ENCODE assay signal across 1 cellular context in the genomic region with DNA sequence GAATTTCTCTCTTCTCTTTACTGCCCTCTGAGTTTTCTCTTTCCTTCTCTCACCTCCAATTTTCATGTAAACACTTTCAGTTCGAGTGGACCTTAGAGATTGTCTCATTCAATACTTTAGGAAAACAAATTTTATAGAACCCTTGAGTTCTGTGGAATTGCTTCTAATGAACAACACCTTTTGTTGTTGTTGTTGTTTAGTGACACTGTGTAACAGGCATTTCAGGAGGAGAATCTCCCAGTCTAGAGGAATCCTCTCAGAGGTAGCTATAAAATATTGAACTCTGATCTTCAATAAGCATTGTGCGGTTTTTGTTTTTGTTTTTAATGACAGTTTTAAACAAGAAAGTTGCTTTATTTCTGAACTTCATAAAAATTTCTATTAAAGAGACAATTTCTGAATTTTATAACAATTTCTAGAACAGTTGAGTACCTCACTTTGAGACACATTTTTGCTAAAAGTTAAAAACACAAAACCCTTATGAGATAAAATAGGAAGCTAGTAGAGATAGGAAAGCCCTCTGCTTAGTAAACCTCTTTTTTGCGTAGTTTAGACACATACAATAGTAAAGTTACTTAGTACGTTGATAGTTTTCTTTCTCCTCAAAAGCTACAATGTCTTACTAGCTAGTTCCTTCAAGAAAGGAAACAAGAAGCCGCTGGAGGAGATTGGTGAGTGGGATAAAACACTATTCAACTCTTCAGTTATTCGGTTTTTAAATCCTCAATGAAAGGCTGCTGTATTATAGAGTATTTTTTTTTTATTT.
TF ChIP-seq lines count a peak whose summit lies in the region.

No MANE protein-coding gene starts in this region.

TF ChIP-seq in GM23338, 12 proteins besides CTCF, POLR2A, EP300 and RAD21 (continued from another document):
- TF ChIP-seq, protein P1, sequence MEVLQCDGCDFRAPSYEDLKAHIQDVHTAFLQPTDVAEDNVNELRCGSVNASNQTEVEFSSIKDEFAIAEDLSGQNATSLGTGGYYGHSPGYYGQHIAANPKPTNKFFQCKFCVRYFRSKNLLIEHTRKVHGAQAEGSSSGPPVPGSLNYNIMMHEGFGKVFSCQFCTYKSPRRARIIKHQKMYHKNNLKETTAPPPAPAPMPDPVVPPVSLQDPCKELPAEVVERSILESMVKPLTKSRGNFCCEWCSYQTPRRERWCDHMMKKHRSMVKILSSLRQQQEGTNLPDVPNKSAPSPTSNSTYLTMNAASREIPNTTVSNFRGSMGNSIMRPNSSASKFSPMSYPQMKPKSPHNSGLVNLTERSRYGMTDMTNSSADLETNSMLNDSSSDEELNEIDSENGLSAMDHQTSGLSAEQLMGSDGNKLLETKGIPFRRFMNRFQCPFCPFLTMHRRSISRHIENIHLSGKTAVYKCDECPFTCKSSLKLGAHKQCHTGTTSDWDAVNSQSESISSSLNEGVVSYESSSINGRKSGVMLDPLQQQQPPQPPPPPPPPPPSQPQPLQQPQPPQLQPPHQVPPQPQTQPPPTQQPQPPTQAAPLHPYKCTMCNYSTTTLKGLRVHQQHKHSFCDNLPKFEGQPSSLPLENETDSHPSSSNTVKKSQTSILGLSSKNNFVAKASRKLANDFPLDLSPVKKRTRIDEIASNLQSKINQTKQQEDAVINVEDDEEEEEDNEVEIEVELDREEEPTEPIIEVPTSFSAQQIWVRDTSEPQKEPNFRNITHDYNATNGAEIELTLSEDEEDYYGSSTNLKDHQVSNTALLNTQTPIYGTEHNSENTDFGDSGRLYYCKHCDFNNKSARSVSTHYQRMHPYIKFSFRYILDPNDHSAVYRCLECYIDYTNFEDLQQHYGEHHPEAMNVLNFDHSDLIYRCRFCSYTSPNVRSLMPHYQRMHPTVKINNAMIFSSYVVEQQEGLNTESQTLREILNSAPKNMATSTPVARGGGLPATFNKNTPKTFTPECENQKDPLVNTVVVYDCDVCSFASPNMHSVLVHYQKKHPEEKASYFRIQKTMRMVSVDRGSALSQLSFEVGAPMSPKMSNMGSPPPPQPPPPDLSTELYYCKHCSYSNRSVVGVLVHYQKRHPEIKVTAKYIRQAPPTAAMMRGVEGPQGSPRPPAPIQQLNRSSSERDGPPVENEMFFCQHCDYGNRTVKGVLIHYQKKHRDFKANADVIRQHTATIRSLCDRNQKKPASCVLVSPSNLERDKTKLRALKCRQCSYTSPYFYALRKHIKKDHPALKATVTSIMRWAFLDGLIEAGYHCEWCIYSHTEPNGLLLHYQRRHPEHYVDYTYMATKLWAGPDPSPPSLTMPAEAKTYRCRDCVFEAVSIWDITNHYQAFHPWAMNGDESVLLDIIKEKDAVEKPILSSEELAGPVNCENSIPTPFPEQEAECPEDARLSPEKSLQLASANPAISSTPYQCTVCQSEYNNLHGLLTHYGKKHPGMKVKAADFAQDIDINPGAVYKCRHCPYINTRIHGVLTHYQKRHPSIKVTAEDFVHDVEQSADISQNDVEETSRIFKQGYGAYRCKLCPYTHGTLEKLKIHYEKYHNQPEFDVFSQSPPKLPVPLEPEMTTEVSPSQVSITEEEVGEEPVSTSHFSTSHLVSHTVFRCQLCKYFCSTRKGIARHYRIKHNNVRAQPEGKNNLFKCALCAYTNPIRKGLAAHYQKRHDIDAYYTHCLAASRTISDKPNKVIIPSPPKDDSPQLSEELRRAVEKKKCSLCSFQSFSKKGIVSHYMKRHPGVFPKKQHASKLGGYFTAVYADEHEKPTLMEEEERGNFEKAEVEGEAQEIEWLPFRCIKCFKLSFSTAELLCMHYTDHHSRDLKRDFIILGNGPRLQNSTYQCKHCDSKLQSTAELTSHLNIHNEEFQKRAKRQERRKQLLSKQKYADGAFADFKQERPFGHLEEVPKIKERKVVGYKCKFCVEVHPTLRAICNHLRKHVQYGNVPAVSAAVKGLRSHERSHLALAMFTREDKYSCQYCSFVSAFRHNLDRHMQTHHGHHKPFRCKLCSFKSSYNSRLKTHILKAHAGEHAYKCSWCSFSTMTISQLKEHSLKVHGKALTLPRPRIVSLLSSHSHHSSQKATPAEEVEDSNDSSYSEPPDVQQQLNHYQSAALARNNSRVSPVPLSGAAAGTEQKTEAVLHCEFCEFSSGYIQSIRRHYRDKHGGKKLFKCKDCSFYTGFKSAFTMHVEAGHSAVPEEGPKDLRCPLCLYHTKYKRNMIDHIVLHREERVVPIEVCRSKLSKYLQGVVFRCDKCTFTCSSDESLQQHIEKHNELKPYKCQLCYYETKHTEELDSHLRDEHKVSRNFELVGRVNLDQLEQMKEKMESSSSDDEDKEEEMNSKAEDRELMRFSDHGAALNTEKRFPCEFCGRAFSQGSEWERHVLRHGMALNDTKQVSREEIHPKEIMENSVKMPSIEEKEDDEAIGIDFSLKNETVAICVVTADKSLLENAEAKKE (CRISPR knock-in tag; IDR thresholded peaks at IDR 0.05), result no peak
- TF ChIP-seq, protein P2, sequence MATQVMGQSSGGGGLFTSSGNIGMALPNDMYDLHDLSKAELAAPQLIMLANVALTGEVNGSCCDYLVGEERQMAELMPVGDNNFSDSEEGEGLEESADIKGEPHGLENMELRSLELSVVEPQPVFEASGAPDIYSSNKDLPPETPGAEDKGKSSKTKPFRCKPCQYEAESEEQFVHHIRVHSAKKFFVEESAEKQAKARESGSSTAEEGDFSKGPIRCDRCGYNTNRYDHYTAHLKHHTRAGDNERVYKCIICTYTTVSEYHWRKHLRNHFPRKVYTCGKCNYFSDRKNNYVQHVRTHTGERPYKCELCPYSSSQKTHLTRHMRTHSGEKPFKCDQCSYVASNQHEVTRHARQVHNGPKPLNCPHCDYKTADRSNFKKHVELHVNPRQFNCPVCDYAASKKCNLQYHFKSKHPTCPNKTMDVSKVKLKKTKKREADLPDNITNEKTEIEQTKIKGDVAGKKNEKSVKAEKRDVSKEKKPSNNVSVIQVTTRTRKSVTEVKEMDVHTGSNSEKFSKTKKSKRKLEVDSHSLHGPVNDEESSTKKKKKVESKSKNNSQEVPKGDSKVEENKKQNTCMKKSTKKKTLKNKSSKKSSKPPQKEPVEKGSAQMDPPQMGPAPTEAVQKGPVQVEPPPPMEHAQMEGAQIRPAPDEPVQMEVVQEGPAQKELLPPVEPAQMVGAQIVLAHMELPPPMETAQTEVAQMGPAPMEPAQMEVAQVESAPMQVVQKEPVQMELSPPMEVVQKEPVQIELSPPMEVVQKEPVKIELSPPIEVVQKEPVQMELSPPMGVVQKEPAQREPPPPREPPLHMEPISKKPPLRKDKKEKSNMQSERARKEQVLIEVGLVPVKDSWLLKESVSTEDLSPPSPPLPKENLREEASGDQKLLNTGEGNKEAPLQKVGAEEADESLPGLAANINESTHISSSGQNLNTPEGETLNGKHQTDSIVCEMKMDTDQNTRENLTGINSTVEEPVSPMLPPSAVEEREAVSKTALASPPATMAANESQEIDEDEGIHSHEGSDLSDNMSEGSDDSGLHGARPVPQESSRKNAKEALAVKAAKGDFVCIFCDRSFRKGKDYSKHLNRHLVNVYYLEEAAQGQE (IDR thresholded peaks at IDR 0.05; ENCODE audit: unreplicated experiment), result no peak
- no peak for TF ChIP-seq EZH2 (IDR thresholded peaks at IDR 0.05; ENCODE audit: low read depth, unreplicated experiment)
- TF ChIP-seq STAT1 (IDR thresholded peaks at IDR 0.05; ENCODE audit: unreplicated experiment), result no peak
- TF ChIP-seq ZNF114 (CRISPR knock-in tag; IDR thresholded peaks at IDR 0.05), result no peak
- no peak for TF ChIP-seq EZH2phosphoT487 (IDR thresholded peaks at IDR 0.05; ENCODE audit: unreplicated experiment)
- TF ChIP-seq JUNB (IDR thresholded peaks at IDR 0.05; ENCODE audit: unreplicated experiment), result no peak
- no peak for TF ChIP-seq ZNF331 (CRISPR knock-in tag; IDR thresholded peaks at IDR 0.05; ENCODE audit: low read depth)
- no peak for TF ChIP-seq NANOG (IDR thresholded peaks at IDR 0.05; ENCODE audit: borderline replicate concordance)
